In genomic region chr10:127259385-127259784, GRCh38 we compare ENCODE assay signal across 36 cellular contexts.
"Had no signal": no experiment of that assay in that cellular context is flagged by ENCODE, and none has a peak within 500 bp of the region (broad histone marks: within the 10 kb centered on the region; RNA-seq: fewer than 3 reads in every experiment).

No MANE protein-coding gene starts in this region.

- DNase-seq: activated B cell treated with CpG ODN at 0.5 μM for 24 hours; activated CD4-positive, alpha-beta memory T cell treated with anti-CD3 and anti-CD28 coated beads for 36 hours; activated CD4-positive, alpha-beta T cell treated with anti-CD3 and anti-CD28 coated beads for 4 hours; activated CD4-positive, alpha-beta T cell treated with anti-CD3 and anti-CD28 coated beads, Interleukin-2, amount 10 ng/mL, durations not matched to agents 24 days and 14 days; activated CD4-positive, alpha-beta T cell treated with anti-CD3 and anti-CD28 coated beads, Interleukin-2, amount 50 U/mL, for 1 hour; activated CD4-positive, alpha-beta T cell treated with anti-CD3 and anti-CD28 coated beads, Interleukin-2, amount 50 U/mL, for 4 hours; activated CD4-positive, CD25-positive, alpha-beta regulatory T cell treated with anti-CD3 and anti-CD28 coated beads, Interleukin-2, amount 50 U/mL, for 72 hours; activated CD8-positive, alpha-beta memory T cell treated with anti-CD3 and anti-CD28 coated beads, Interleukin-2, amount 50 U/mL, for 4 hours; activated CD8-positive, alpha-beta T cell treated with anti-CD3 and anti-CD28 coated beads for 36 hours; activated effector memory CD4-positive, alpha-beta T cell treated with anti-CD3 and anti-CD28 coated beads, Interleukin-2, amount 50 U/mL, for 16 hours; activated gamma-delta T cell treated with Interleukin-2 at 50 U/mL for 16 hours; activated naive CD4-positive, alpha-beta T cell; activated naive CD4-positive, alpha-beta T cell treated with anti-CD3 and anti-CD28 coated beads for 36 hours; activated naive CD4-positive, alpha-beta T cell treated with anti-CD3 and anti-CD28 coated beads, Interleukin-2, amount 50 U/mL, for 16 hours; activated naive CD8-positive, alpha-beta T cell treated with anti-CD3 and anti-CD28 coated beads for 36 hours; activated T-cell treated with anti-CD3 and anti-CD28 coated beads for 4 hours; activated T-cell treated with anti-CD3 and anti-CD28 coated beads, Interleukin-2, amount 50 U/mL, for 1 hour; activated T-cell treated with anti-CD3 and anti-CD28 coated beads, Interleukin-2, amount 50 U/mL, for 4 hours; activated T-cell treated with anti-CD3 and anti-CD28 coated beads, Interleukin-2, amount 50 U/mL, for 72 hours; adrenal gland; amniotic stem cell; caudate nucleus; SW 1271; T-helper 1 cell; T-helper 2 cell; T-helper 9 cell had no signal

- H3K4me3 Mint-ChIP-seq: activated B cell treated with CpG ODN at 0.5 μM for 24 hours; activated CD4-positive, alpha-beta memory T cell treated with anti-CD3 and anti-CD28 coated beads for 36 hours; activated CD4-positive, alpha-beta T cell treated with anti-CD3 and anti-CD28 coated beads, Interleukin-2, amount 10 ng/mL, durations not matched to agents 24 days and 14 days; activated CD8-positive, alpha-beta T cell treated with anti-CD3 and anti-CD28 coated beads for 36 hours; activated naive CD4-positive, alpha-beta T cell treated with anti-CD3 and anti-CD28 coated beads for 36 hours; activated naive CD8-positive, alpha-beta T cell treated with anti-CD3 and anti-CD28 coated beads for 36 hours; activated T-cell treated with anti-CD3 and anti-CD28 coated beads, Interleukin-2, amount 50 U/mL, for 4 hours; activated T-cell treated with anti-CD3 and anti-CD28 coated beads, Interleukin-2, amount 50 U/mL, for 72 hours; activated T-helper 1 cell treated with anti-CD3 and anti-CD28 coated beads, Interleukin-12 subunit alpha, Interleukin-12 subunit beta, Interleukin-2, Interleukin-4 antibody, amounts not matched to agents 30 ng/mL and 10 ng/mL and 1 ng/mL, durations not matched to agents 14 hours and 24 hours and 36 hours; activated T-helper 17 cell treated with anti-CD3 and anti-CD28 coated beads, Interleukin-2, amount 50 U/mL, for 72 hours; brain; central memory CD8-positive, alpha-beta T cell; T-helper 1 cell treated with Interleukin-12 subunit alpha and Interleukin-12 subunit beta and Interleukin-4 antibody, amounts not matched to agents 30 μg/mL and 1 μg/mL, for 36 hours; T-helper 2 cell treated with Interferon-gamma antibody and Interleukin-4, amounts not matched to agents 5 μg/mL and 100 μg/mL, for 36 hours had no signal

- H3K36me3 Mint-ChIP-seq: activated CD4-positive, alpha-beta memory T cell treated with anti-CD3 and anti-CD28 coated beads for 36 hours; activated naive CD8-positive, alpha-beta T cell treated with anti-CD3 and anti-CD28 coated beads for 36 hours; brain had no signal

- H3K27ac ChIP-seq: adrenal gland, ascending aorta, cardiac muscle cell, VCaP had no signal

- H3K9me3 ChIP-seq: adrenal gland, ascending aorta had no signal

- H3K27me3 ChIP-seq: adrenal gland, ascending aorta, cardiac muscle cell had no signal

- H3K27me3 Mint-ChIP-seq: activated B cell treated with CpG ODN at 0.5 μM for 24 hours; activated CD4-positive, alpha-beta memory T cell treated with anti-CD3 and anti-CD28 coated beads for 36 hours; activated CD4-positive, alpha-beta T cell treated with anti-CD3 and anti-CD28 coated beads, Interleukin-2, amount 10 ng/mL, durations not matched to agents 24 days and 14 days; activated naive CD8-positive, alpha-beta T cell treated with anti-CD3 and anti-CD28 coated beads for 36 hours; activated T-helper 17 cell treated with anti-CD3 and anti-CD28 coated beads, Interleukin-2, amount 50 U/mL, for 72 hours; brain; central memory CD8-positive, alpha-beta T cell had no signal

- H3K4me1 Mint-ChIP-seq: activated B cell treated with CpG ODN at 0.5 μM for 24 hours had no signal

- H3K9me3 Mint-ChIP-seq: activated naive CD4-positive, alpha-beta T cell treated with anti-CD3 and anti-CD28 coated beads for 36 hours; activated T-cell treated with anti-CD3 and anti-CD28 coated beads, Interleukin-2, amount 50 U/mL, for 4 hours had no signal

- H3K4me1 ChIP-seq: adrenal gland, ascending aorta had no signal

- H3K27ac Mint-ChIP-seq: activated B cell treated with CpG ODN at 0.5 μM for 24 hours; activated CD4-positive, alpha-beta memory T cell treated with anti-CD3 and anti-CD28 coated beads for 36 hours; activated CD4-positive, alpha-beta T cell treated with anti-CD3 and anti-CD28 coated beads, Interleukin-2, amount 10 ng/mL, durations not matched to agents 24 days and 14 days; activated CD8-positive, alpha-beta T cell treated with anti-CD3 and anti-CD28 coated beads for 36 hours; activated naive CD4-positive, alpha-beta T cell treated with anti-CD3 and anti-CD28 coated beads for 36 hours; activated naive CD4-positive, alpha-beta T cell treated with anti-CD3 and anti-CD28 coated beads, Interleukin-2, amount 50 U/mL, for 72 hours; activated naive CD8-positive, alpha-beta T cell treated with anti-CD3 and anti-CD28 coated beads for 36 hours; activated T-cell treated with anti-CD3 and anti-CD28 coated beads, Interleukin-2, amount 50 U/mL, for 72 hours; activated T-helper 1 cell treated with anti-CD3 and anti-CD28 coated beads, Interleukin-12 subunit alpha, Interleukin-12 subunit beta, Interleukin-2, Interleukin-4 antibody, amounts not matched to agents 30 ng/mL and 10 ng/mL and 1 ng/mL, durations not matched to agents 14 hours and 24 hours and 36 hours; activated T-helper 17 cell treated with anti-CD3 and anti-CD28 coated beads, Interleukin-2, amount 50 U/mL, for 72 hours; brain; T-helper 1 cell treated with Interleukin-12 subunit alpha and Interleukin-12 subunit beta and Interleukin-4 antibody, amounts not matched to agents 30 μg/mL and 1 μg/mL, for 36 hours; T-helper 2 cell treated with Interferon-gamma antibody and Interleukin-4, amounts not matched to agents 5 μg/mL and 100 μg/mL, for 36 hours had no signal

- ATAC-seq: activated CD8-positive, alpha-beta T cell treated with anti-CD3 and anti-CD28 coated beads for 36 hours; activated naive CD4-positive, alpha-beta T cell treated with anti-CD3 and anti-CD28 coated beads, Interleukin-2, amount 50 U/mL, for 72 hours; activated T-cell treated with anti-CD3 and anti-CD28 coated beads, Interleukin-2, amount 50 U/mL, for 4 hours; activated T-cell treated with anti-CD3 and anti-CD28 coated beads, Interleukin-2, amount 50 U/mL, for 72 hours; activated T-helper 17 cell treated with anti-CD3 and anti-CD28 coated beads, Interleukin-2, amount 50 U/mL, for 72 hours had no signal

- H3K36me3 ChIP-seq: adrenal gland, cardiac muscle cell had no signal

- H3K4me3 ChIP-seq: adrenal gland, ascending aorta, cardiac muscle cell had no signal
